In the genomic region with DNA sequence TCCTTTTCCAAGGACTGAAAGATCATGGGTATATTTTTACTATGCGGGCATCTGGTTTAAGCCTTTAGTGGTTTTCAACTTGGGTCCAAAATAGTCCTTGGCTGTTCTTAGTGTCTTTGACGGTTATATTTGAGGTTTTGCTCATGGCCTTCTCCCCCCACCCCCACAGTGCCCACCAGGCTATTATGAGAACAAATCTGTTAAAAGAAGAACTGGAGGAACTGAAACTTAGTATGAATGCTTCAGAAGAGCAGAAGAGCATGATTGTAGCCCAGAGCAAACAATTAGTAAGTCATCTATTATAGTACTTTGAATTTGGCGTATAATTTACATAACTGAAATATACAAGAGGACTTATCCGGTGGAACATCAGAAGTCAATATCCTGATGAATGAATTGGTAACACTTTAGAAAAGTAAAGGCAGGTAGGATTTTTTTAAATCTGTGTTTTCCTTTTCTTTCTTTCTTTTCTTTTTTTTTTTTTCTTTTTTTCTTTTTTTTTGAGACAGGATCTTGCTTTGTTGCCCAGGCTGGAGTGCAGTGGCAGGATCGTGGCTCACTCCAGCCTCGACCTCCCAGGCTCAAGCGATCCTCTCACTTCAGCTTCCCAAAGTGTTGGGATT, we compare ENCODE assay signal across 11 cellular contexts.
DNase-seq lines count a peak whose midpoint lies in the region; ATAC-seq, FAIRE-seq and TF ChIP-seq lines count a peak whose summit lies in the region.
"Had no signal": no experiment of that assay in that cellular context is flagged by ENCODE, and none has a peak within 500 bp of the region (broad histone marks: within the 10 kb centered on the region; RNA-seq: fewer than 3 reads in every experiment).

No MANE protein-coding gene starts in this region.

- CTCF ChIA-PET in GM12878 (lab: Yijun Ruan, JAX): interaction anchor here (1.4 to 8.1 kb wide), 3 partner anchors 12 to 29 kb away, joined by 4 to 40 read pairs (median 13); no protein-coding TSS in a partner anchor

- no TSS peak for BruUV-seq in GM12878 (replicated peaks; lab: Mats Ljungman, UMichigan)

- DNase-seq in GM12878 (ENCODE audit: low read depth, low spot score) (peak; percentile 79), CD14-positive monocyte (ENCODE audit: low spot score) (no peak), GM19240 (ENCODE audit: insufficient read length, low spot score) (no peak), glomerular visceral epithelial cell (ENCODE audit: extremely low spot score) (no peak)
- no peak for DNase-seq in activated naive CD4-positive, alpha-beta T cell treated with anti-CD3 and anti-CD28 coated beads, Interleukin-2, amount 50 U/mL, for 72 hours (ENCODE audit: low spot score in 2 of 2)
- DNase-seq: NCI-H510A had no signal

- H3K79me2 ChIP-seq in GM12878 (ENCODE audit: control insufficient read depth, insufficient read depth, low read length): no peaks in the 10 kb centered on the region

- H3K4me2 ChIP-seq in GM12878 (ENCODE audit: control insufficient read depth, insufficient read depth): peak overlapping the region; percentile 81

- H3K4me3 Mint-ChIP-seq in CD14-positive monocyte: no peak overlapping the region
- H3K4me3 Mint-ChIP-seq: activated naive CD4-positive, alpha-beta T cell treated with anti-CD3 and anti-CD28 coated beads, Interleukin-2, amount 50 U/mL, for 24 hours had no signal

- H2AFZ ChIP-seq in GM12878 (ENCODE audit: control insufficient read depth, low read depth, low read length): no peak overlapping the region

- SMC1A ChIA-PET in GM12878 (lab: Charles Lee; ENCODE audit: uncharacterized antibody, unreplicated experiment): interaction anchor here (0.9 to 9.8 kb wide), 13 partner anchors 12 to 134 kb away, joined by 3 to 172 read pairs (median 9); a partner anchor contains a TSS

- in situ Hi-C loops in GM12878 (cut with MboI): no loop called here

- no peak overlapping the region for H3K27ac Mint-ChIP-seq in activated naive CD4-positive, alpha-beta T cell treated with anti-CD3 and anti-CD28 coated beads, Interleukin-2, amount 50 U/mL, for 72 hours
- peak overlapping the region in 1 of 7 donors; percentile 60 for H3K27ac Mint-ChIP-seq in CD14-positive monocyte
- H3K27ac Mint-ChIP-seq: activated naive CD4-positive, alpha-beta T cell treated with anti-CD3 and anti-CD28 coated beads, Interleukin-2, amount 50 U/mL, for 24 hours had no signal

- TF ChIP-seq RAD21 in GM12878 (IDR thresholded peaks at IDR 0.05; ENCODE audit: insufficient read depth, low read depth, low read length): no peak; the same call in 1 of the 2 replicates

- no peaks in the 10 kb centered on the region for H3K36me3 ChIP-seq in GM12878 (ENCODE audit: control insufficient read depth in 2 of 2, insufficient read depth in 2 of 2, low read length in 1 of 2)

- peak; percentile 93 to 98 for TF ChIP-seq EP300 in GM12878 (IDR thresholded peaks at IDR 0.05; ENCODE audit: borderline replicate concordance in 1 of 2, control insufficient read depth in 1 of 2, low read depth in 2 of 2, low read length in 2 of 2)

- peaks cover 9% of the 10 kb centered on the region; the same call in 2 of the 3 replicates for H3K9me3 ChIP-seq in GM12878 (replicated peaks; ENCODE audit: control insufficient read depth, insufficient read depth, low read length)

- H3K9me3 Mint-ChIP-seq in activated naive CD4-positive, alpha-beta T cell treated with anti-CD3 and anti-CD28 coated beads, Interleukin-2, amount 50 U/mL, for 72 hours: no peaks in the 10 kb centered on the region
- H3K9me3 Mint-ChIP-seq in CD14-positive monocyte: peaks cover 2 to 10% (median 9%) of the 10 kb centered on the region in 7 donors
- H3K9me3 Mint-ChIP-seq: activated naive CD4-positive, alpha-beta T cell treated with anti-CD3 and anti-CD28 coated beads, Interleukin-2, amount 50 U/mL, for 24 hours had no signal

- RAD21 ChIA-PET in GM12878 (lab: Charles Lee; ENCODE audit: unreplicated experiment): interaction anchor here (0.9 to 12.0 kb wide), 8 partner anchors 11 to 73 kb away, joined by 3 to 137 read pairs (median 10); a partner anchor contains a TSS

- no peaks in the 10 kb centered on the region for H4K20me1 ChIP-seq in GM12878 (ENCODE audit: control insufficient read depth, insufficient read depth)

- peak; percentile 64 for FAIRE-seq in GM12878 (lab: Jason Lieb, UNC)
- FAIRE-seq: endometrium had no signal

- no peak for TF ChIP-seq POLR2A in GM12878 (IDR thresholded peaks at IDR 0.05; ENCODE audit: low read depth, low read length)

- H3K4me3 ChIP-seq in GM12878: peak overlapping the region; percentile 49; the same call in 1 of the 2 replicates

- peak overlapping the region; percentile 35; the same call in 1 of the 2 replicates for H3K9ac ChIP-seq in GM12878 (ENCODE audit: control insufficient read depth, insufficient read depth, low read length)

- no peaks in the 10 kb centered on the region for H3K36me3 Mint-ChIP-seq in activated naive CD4-positive, alpha-beta T cell treated with anti-CD3 and anti-CD28 coated beads, Interleukin-2, amount 50 U/mL, for 72 hours
- no peaks in the 10 kb centered on the region for H3K36me3 Mint-ChIP-seq in CD14-positive monocyte
- H3K36me3 Mint-ChIP-seq: activated naive CD4-positive, alpha-beta T cell treated with anti-CD3 and anti-CD28 coated beads, Interleukin-2, amount 50 U/mL, for 24 hours had no signal

- POLR2A ChIA-PET in GM12878 (lab: Charles Lee): interaction anchor here (1.3 to 5.0 kb wide), 7 partner anchors 11 to 36 kb away, joined by 3 to 50 read pairs (median 9); a partner anchor contains a TSS

- no peaks in the 10 kb centered on the region for H3K27me3 ChIP-seq in GM12878 (replicated peaks in 1 of 2; ENCODE audit: control insufficient read depth in 2 of 2, insufficient read depth in 2 of 2, low read length in 1 of 2)

- intact Hi-C loops in GM12878 (cut with micrococcal nuclease; ENCODE audit: unreplicated experiment) (loop anchor here (1.0 to 2.0 kb wide), 2 partner anchors 16 to 32 kb away; a partner anchor contains a TSS), CD14-positive monocyte (cut with micrococcal nuclease) (no loop called here)

- H3K4me1 ChIP-seq in GM12878 (ENCODE audit: control insufficient read depth, insufficient read depth, low read length): peaks cover 35% of the 10 kb centered on the region

- H3K27me3 Mint-ChIP-seq in CD14-positive monocyte (ENCODE audit: low read depth in 3 of 3): peaks cover 0 to 1% (median 0%) of the 10 kb centered on the region in 3 donors
- H3K27me3 Mint-ChIP-seq: activated naive CD4-positive, alpha-beta T cell treated with anti-CD3 and anti-CD28 coated beads, Interleukin-2, amount 50 U/mL, for 24 hours had no signal

- TF ChIP-seq CTCF in GM12878 (IDR thresholded peaks at IDR 0.05 in 2 of 3, conservative IDR thresholded peaks at IDR 0.05 in 1 of 3; ENCODE audit: control insufficient read depth in 2 of 3, extremely low read depth in 1 of 3, insufficient read depth in 1 of 3, low read depth in 3 of 3, low read length in 3 of 3) (no peak), CD14-positive monocyte (IDR thresholded peaks at IDR 0.05) (no peak)

- H3K4me1 Mint-ChIP-seq in CD14-positive monocyte: peaks cover 3% of the 10 kb centered on the region
- H3K4me1 Mint-ChIP-seq: activated naive CD4-positive, alpha-beta T cell treated with anti-CD3 and anti-CD28 coated beads, Interleukin-2, amount 50 U/mL, for 24 hours had no signal

- H3K27ac ChIP-seq in GM12878 (ENCODE audit: control insufficient read depth, insufficient read depth): peak overlapping the region; percentile 76

- peak; percentile 83 for ATAC-seq in GM18861 (IDR thresholded peaks at IDR 0.05; ENCODE audit: unreplicated experiment)
- peak; percentile 91 for ATAC-seq in GM21717 (IDR thresholded peaks at IDR 0.05; ENCODE audit: unreplicated experiment)
- ATAC-seq in HG03342 (IDR thresholded peaks at IDR 0.05; ENCODE audit: unreplicated experiment): peak; percentile 94
- peak; percentile 94 for ATAC-seq in GM12878
- ATAC-seq in activated naive CD4-positive, alpha-beta T cell treated with anti-CD3 and anti-CD28 coated beads, Interleukin-2, amount 50 U/mL, for 72 hours: no peak

- under 1% methylated on average over 7 of the region's 7 CpGs for WGBS in GM12878 (ENCODE audit: insufficient coverage, insufficient replicate concordance, low lambda C conversion rate, missing lambda C conversion rate)

TF ChIP-seq in GM12878, 131 proteins besides CTCF, POLR2A, EP300 and RAD21 (continues in another document):
- TF ChIP-seq ZNF622 (IDR thresholded peaks at IDR 0.05): no peak
- TF ChIP-seq, protein P1, sequence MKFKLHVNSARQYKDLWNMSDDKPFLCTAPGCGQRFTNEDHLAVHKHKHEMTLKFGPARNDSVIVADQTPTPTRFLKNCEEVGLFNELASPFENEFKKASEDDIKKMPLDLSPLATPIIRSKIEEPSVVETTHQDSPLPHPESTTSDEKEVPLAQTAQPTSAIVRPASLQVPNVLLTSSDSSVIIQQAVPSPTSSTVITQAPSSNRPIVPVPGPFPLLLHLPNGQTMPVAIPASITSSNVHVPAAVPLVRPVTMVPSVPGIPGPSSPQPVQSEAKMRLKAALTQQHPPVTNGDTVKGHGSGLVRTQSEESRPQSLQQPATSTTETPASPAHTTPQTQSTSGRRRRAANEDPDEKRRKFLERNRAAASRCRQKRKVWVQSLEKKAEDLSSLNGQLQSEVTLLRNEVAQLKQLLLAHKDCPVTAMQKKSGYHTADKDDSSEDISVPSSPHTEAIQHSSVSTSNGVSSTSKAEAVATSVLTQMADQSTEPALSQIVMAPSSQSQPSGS (IDR thresholded peaks at IDR 0.05; ENCODE audit: low read length): peak; percentile 99
- peak; percentile 69; the same call in 1 of the 2 replicates for TF ChIP-seq TCF3 (IDR thresholded peaks at IDR 0.05; ENCODE audit: borderline replicate concordance, insufficient read depth, low read depth, low read length)
- no peak for TF ChIP-seq KDM1A (IDR thresholded peaks at IDR 0.05; ENCODE audit: borderline replicate concordance)
- TF ChIP-seq ZNF274 (IDR thresholded peaks at IDR 0.05; ENCODE audit: insufficient read depth, insufficient read length): no peak
- TF ChIP-seq ETV6 (conservative IDR thresholded peaks at IDR 0.05 in 1 of 2, IDR thresholded peaks at IDR 0.05 in 1 of 2; ENCODE audit: borderline replicate concordance in 1 of 2, low read depth in 1 of 2): peak in 1 of 2 experiments; percentile 81; a peak in 2 of 4 replicates
- no peak for TF ChIP-seq NR2C1 (IDR thresholded peaks at IDR 0.05)
- TF ChIP-seq NFIC (IDR thresholded peaks at IDR 0.05; ENCODE audit: low read depth, low read length): peak; percentile 100
- TF ChIP-seq, protein P2, sequence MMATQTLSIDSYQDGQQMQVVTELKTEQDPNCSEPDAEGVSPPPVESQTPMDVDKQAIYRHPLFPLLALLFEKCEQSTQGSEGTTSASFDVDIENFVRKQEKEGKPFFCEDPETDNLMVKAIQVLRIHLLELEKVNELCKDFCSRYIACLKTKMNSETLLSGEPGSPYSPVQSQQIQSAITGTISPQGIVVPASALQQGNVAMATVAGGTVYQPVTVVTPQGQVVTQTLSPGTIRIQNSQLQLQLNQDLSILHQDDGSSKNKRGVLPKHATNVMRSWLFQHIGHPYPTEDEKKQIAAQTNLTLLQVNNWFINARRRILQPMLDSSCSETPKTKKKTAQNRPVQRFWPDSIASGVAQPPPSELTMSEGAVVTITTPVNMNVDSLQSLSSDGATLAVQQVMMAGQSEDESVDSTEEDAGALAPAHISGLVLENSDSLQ (IDR thresholded peaks at IDR 0.05): 0 out of 2 replicates have a peak, but pooled peaks have one; percentile 5
- peak; percentile 56; the same call in 1 of the 2 replicates for TF ChIP-seq GABPA (IDR thresholded peaks at IDR 0.05; ENCODE audit: low read depth)

Comparison
In these comparisons a context has a peak if more than half of its experiments do, and no peak if none do; other contexts are left out.
1. ATAC-seq: peak in GM18861 (single experiment), GM21717 (single experiment), HG03342 (single experiment) and GM12878 (single experiment); none in activated naive CD4-positive, alpha-beta T cell treated with anti-CD3 and anti-CD28 coated beads, Interleukin-2, amount 50 U/mL, for 72 hours (0 of 2).